Comparison of ENCODE assay signal across 8 cellular contexts in the genomic region with DNA sequence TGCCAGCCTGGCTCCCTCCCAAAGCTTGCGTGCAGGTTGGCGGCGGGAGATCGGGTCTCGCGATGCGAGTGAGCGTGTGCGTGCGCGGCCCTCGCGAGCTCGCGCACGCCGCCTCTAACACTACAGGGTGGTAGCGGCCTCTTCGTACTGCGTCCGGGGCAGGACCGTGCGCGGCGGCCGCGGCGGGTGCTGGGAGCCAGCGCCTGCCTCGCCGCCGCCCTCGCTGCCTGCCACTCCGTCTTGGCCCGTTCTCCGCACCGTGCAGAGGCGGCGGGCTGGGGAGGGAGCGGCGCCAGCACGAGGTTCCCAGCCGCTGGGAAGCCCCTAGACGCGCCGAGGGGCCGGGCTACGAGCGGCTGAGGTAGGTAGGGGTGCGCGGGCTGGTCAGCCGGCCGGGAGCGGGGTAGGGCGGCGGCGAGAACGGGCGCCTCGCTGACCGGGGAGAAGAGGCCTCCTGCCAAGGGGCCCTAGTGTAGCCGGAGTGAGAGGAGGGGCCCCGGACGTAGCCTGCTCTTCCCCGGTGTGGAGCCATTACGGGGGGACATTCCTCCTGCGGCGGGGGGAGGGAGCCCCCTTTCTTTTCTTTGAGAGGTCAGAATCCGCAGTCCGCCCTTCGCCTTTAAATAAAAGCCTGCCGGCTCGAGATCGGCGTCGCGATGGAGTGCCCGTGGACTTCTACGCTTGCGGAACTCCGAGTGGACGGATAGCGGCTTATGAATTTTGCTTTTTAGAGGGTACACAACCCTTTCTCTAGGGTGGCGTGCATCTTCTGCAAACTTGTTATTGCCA. TPM values are rescaled to one million over a fixed set of nuclear protein-coding genes. Genes with fewer than 3 reads are reported as not detected.
DNase-seq lines count a peak whose midpoint lies in the region; ATAC-seq and TF ChIP-seq lines count a peak whose summit lies in the region.

A gene (plus strand): TSS at position 117 of the 789 bp plus-strand sequence. CDS start 8,933 bp downstream, outside the sequence.

- 0 out of 2 replicates have a peak, but pooled peaks cover under 1% of the 10 kb centered on the region for H4K20me1 ChIP-seq in SU-DHL-6 (ENCODE audit: low read depth, low read length)

- peaks cover 18% of the 10 kb centered on the region for H3K4me1 Mint-ChIP-seq in activated naive CD8-positive, alpha-beta T cell treated with anti-CD3 and anti-CD28 coated beads, Interleukin-2, amount 10 ng/mL, durations not matched to agents 7 days and 5 days
- H3K4me1 Mint-ChIP-seq in osteocyte (ENCODE audit: unreplicated experiment), result peaks cover 41% of the 10 kb centered on the region

- H3K27ac ChIP-seq in SU-DHL-6 (ENCODE audit: low read depth, low read length) (peak within 1 kb of the TSS; percentile 88), thoracic aorta (peak within 1 kb of the TSS; percentile 90 to 94)

- peak; percentile 98 for TF ChIP-seq POLR2A in GM10847 (IDR thresholded peaks at IDR 0.05; ENCODE audit: extremely low read depth, insufficient read length)

- intact Hi-C loops in head of caudate nucleus (cut with DNase I), result loop anchor here (2.0 to 10.0 kb wide), 3 partner anchors 29 to 91 kb away; a partner anchor contains a TSS

- no peaks in the 10 kb centered on the region for H3K9me3 Mint-ChIP-seq in activated naive CD8-positive, alpha-beta T cell treated with anti-CD3 and anti-CD28 coated beads, Interleukin-2, amount 10 ng/mL, durations not matched to agents 7 days and 5 days
- H3K9me3 Mint-ChIP-seq in osteocyte (ENCODE audit: unreplicated experiment), result no peaks in the 10 kb centered on the region

- H3K36me3 Mint-ChIP-seq in activated naive CD8-positive, alpha-beta T cell treated with anti-CD3 and anti-CD28 coated beads, Interleukin-2, amount 10 ng/mL, durations not matched to agents 7 days and 5 days, result peaks cover 10% of the 10 kb centered on the region
- H3K36me3 Mint-ChIP-seq in osteocyte (ENCODE audit: unreplicated experiment), result peaks cover 8% of the 10 kb centered on the region

- peak within 1 kb of the TSS; percentile 94 for H3K4me3 Mint-ChIP-seq in activated naive CD8-positive, alpha-beta T cell treated with anti-CD3 and anti-CD28 coated beads, Interleukin-2, amount 10 ng/mL, durations not matched to agents 7 days and 5 days
- H3K4me3 Mint-ChIP-seq in osteocyte (ENCODE audit: unreplicated experiment), result peak within 1 kb of the TSS; percentile 88

- peak within 1 kb of the TSS; percentile 34 for H2AFZ ChIP-seq in SU-DHL-6 (ENCODE audit: low read depth, low read length, severe bottlenecking)

- H3K27me3 ChIP-seq in SU-DHL-6 (ENCODE audit: low read length), result no peaks in the 10 kb centered on the region
- no peaks in the 10 kb centered on the region for H3K27me3 ChIP-seq in thoracic aorta (replicated peaks; ENCODE audit: insufficient read depth)

- H3K27ac Mint-ChIP-seq in activated naive CD8-positive, alpha-beta T cell treated with anti-CD3 and anti-CD28 coated beads, Interleukin-2, amount 10 ng/mL, durations not matched to agents 7 days and 5 days, result peak within 1 kb of the TSS; percentile 90
- H3K27ac Mint-ChIP-seq in osteocyte (ENCODE audit: unreplicated experiment), result peak within 1 kb of the TSS; percentile 95

- DNase-seq in NCI-H1092 treated with DMSO at 0.1 percent for 48 hours (lab: John Stamatoyannopoulos, UW) (peak; percentile 87), head of caudate nucleus (peak; percentile 89 to 98 (median 96)), osteocyte (ENCODE audit: extremely low spot score, unreplicated experiment) (peak; percentile 98), thoracic aorta (ENCODE audit: low spot score) (peak; percentile 77)
- peak; percentile 92 for DNase-seq in activated naive CD8-positive, alpha-beta T cell treated with anti-CD3 and anti-CD28 coated beads, Interleukin-2, amount 10 ng/mL, durations not matched to agents 7 days and 5 days

- H3K4me1 ChIP-seq in thoracic aorta (ENCODE audit: control insufficient read depth in 1 of 2, low read depth in 2 of 2), result peaks cover 28 to 43% of the 10 kb centered on the region in 2 donors

- H3K9me3 ChIP-seq in SU-DHL-6 (ENCODE audit: insufficient read depth, low read length) (no peaks in the 10 kb centered on the region), thoracic aorta (no peaks in the 10 kb centered on the region)

- H3K4me2 ChIP-seq in SU-DHL-6 (ENCODE audit: low read depth, low read length, poor library complexity, severe bottlenecking), result peak within 1 kb of the TSS; percentile 98

- H3K4me3 ChIP-seq in SU-DHL-6 (ENCODE audit: insufficient read depth, low read length, poor library complexity, severe bottlenecking) (peak within 1 kb of the TSS; percentile 80), thoracic aorta (peak within 1 kb of the TSS; percentile 83)

- POLR2A ChIA-PET in activated naive CD8-positive, alpha-beta T cell treated with anti-CD3 and anti-CD28 coated beads, Interleukin-2, amount 10 ng/mL, durations not matched to agents 7 days and 5 days (lab: Charles Lee), result interaction anchor here (0.5 to 1.6 kb wide), 15 partner anchors 8 to 721 kb away, joined by 3 to 28 read pairs (median 5); a partner anchor contains a TSS

- peaks cover under 1% of the 10 kb centered on the region; the same call in 1 of the 2 replicates for H3K36me3 ChIP-seq in SU-DHL-6 (ENCODE audit: low read length)
- no peaks in the 10 kb centered on the region for H3K36me3 ChIP-seq in thoracic aorta

- no peaks in the 10 kb centered on the region for H3K9me2 ChIP-seq in SU-DHL-6 (replicated peaks; ENCODE audit: insufficient read depth, low read length)

- peaks cover 32% of the 10 kb centered on the region for H3K79me2 ChIP-seq in SU-DHL-6 (ENCODE audit: insufficient read depth, low read length)

- H3F3A ChIP-seq in SU-DHL-6 (ENCODE audit: insufficient read depth), result peaks cover 12% of the 10 kb centered on the region

- H3K27me3 Mint-ChIP-seq in activated naive CD8-positive, alpha-beta T cell treated with anti-CD3 and anti-CD28 coated beads, Interleukin-2, amount 10 ng/mL, durations not matched to agents 7 days and 5 days, result no peaks in the 10 kb centered on the region
- no peaks in the 10 kb centered on the region for H3K27me3 Mint-ChIP-seq in osteocyte (ENCODE audit: unreplicated experiment)

- no peak for TF ChIP-seq CTCF in SU-DHL-6 (IDR thresholded peaks at IDR 0.05; ENCODE audit: insufficient read depth, low read length, poor library complexity, severe bottlenecking)
- TF ChIP-seq CTCF in osteocyte (IDR thresholded peaks at IDR 0.05), result no peak
- no peak for TF ChIP-seq CTCF in thoracic aorta (IDR thresholded peaks at IDR 0.05)

- H3K9ac ChIP-seq in SU-DHL-6 (ENCODE audit: low read length), result peak within 1 kb of the TSS; percentile 93

- ATAC-seq in HG02610 (IDR thresholded peaks at IDR 0.05; ENCODE audit: unreplicated experiment), result peak; percentile 97
- ATAC-seq in activated naive CD8-positive, alpha-beta T cell treated with anti-CD3 and anti-CD28 coated beads, Interleukin-2, amount 10 ng/mL, durations not matched to agents 7 days and 5 days (ENCODE audit: low read depth), result peak; percentile 95
- ATAC-seq in thoracic aorta (ENCODE audit: insufficient number of reproducible peaks, low FRiP score, low read depth), result peak; percentile 91

RNA-seq across cellular contexts. Expression of the gene that starts here (rescaled TPM):
- 10 to 100 TPM; 32.4 to 37.0 TPM for total RNA-seq in activated naive CD8-positive, alpha-beta T cell treated with anti-CD3 and anti-CD28 coated beads, Interleukin-2, amount 10 ng/mL, durations not matched to agents 7 days and 5 days
- total RNA-seq in osteocyte (81.7 and 81.8 TPM in 2 replicates), thoracic aorta (10 to 100 TPM; 63.8 to 71.0 TPM)

Comparison
In these comparisons a context has a peak if more than half of its experiments do, and no peak if none do; other contexts are left out.
1. Peak in every context shown above with its lines: DNase-seq, ATAC-seq, H3K4me3 ChIP-seq and H3K27ac ChIP-seq.